9 cellular contexts compared by ENCODE assay signal in genomic region chr16:88754912-88755744, GRCh38. TPM values are rescaled to one million over a fixed set of nuclear protein-coding genes. Genes with fewer than 3 reads are reported as not detected.
A peak's percentile ranks its signal among the peaks of the same experiment; 100 is the strongest.
DNase-seq lines count a peak whose midpoint lies in the region; ATAC-seq and TF ChIP-seq lines count a peak whose summit lies in the region.
"Had no signal": no experiment of that assay in that cellular context is flagged by ENCODE, and none has a peak within 500 bp of the region (broad histone marks: within the 10 kb centered on the region; RNA-seq: fewer than 3 reads in every experiment).

No MANE protein-coding gene starts in this region.

- peak; percentile 25 for TF ChIP-seq CTCF in GM13977 (IDR thresholded peaks at IDR 0.05; ENCODE audit: extremely low read depth, insufficient read depth, missing control alignments)
- no peak for TF ChIP-seq CTCF in Panc1 (IDR thresholded peaks at IDR 0.05)
- peak in 1 of 6 experiments; percentile 4 for TF ChIP-seq CTCF in adrenal gland (IDR thresholded peaks at IDR 0.05)
- TF ChIP-seq CTCF in colonic mucosa (IDR thresholded peaks at IDR 0.05): no peak

- CTCF ChIA-PET in Panc1 (lab: Charles Lee): no interaction called here

- DNase-seq in GM13977 (ENCODE audit: low spot score) (no peak), Panc1 (ENCODE audit: low read depth, low spot score) (no peak), erythroblast (lab: John Stamatoyannopoulos, UW) (peak; percentile 18 to 38), H4 (ENCODE audit: low spot score) (no peak), adrenal gland (no peak), NCI-H1694 treated with DMSO at 0.1 percent for 48 hours (lab: John Stamatoyannopoulos, UW) (no peak), colonic mucosa (no peak)
- DNase-seq: tibial artery had no signal

- H3K4me1 ChIP-seq in Panc1 (ENCODE audit: control insufficient read depth, insufficient read depth, low read length): peaks cover 45% of the 10 kb centered on the region
- H3K4me1 ChIP-seq in rectal smooth muscle tissue (ENCODE audit: control insufficient read depth, insufficient read depth, low read length): peaks cover 34% of the 10 kb centered on the region
- no peaks in the 10 kb centered on the region for H3K4me1 ChIP-seq in adrenal gland (replicated peaks in 1 of 2)
- peaks cover 9% of the 10 kb centered on the region for H3K4me1 ChIP-seq in colonic mucosa

- ATAC-seq in Panc1: 0 out of 2 replicates have a peak, but pooled peaks have one; percentile 2

- H3K9me3 ChIP-seq in Panc1 (ENCODE audit: control insufficient read depth, insufficient read depth, low read depth, low read length) (no peaks in the 10 kb centered on the region), adrenal gland (replicated peaks in 1 of 3) (no peaks in the 10 kb centered on the region), colonic mucosa (no peaks in the 10 kb centered on the region)

- H3K27me3 ChIP-seq in Panc1 (ENCODE audit: control insufficient read depth, insufficient read depth, low read length): no peaks in the 10 kb centered on the region
- H3K27me3 ChIP-seq in rectal smooth muscle tissue (ENCODE audit: control insufficient read depth, insufficient read depth, low read length): no peaks in the 10 kb centered on the region
- H3K27me3 ChIP-seq in adrenal gland: no peaks in the 10 kb centered on the region
- H3K27me3 ChIP-seq in colonic mucosa: no peaks in the 10 kb centered on the region
- H3K27me3 ChIP-seq: tibial artery had no signal

- H3K36me3 ChIP-seq in Panc1 (ENCODE audit: control insufficient read depth, insufficient read depth, low read length) (no peaks in the 10 kb centered on the region), rectal smooth muscle tissue (ENCODE audit: control insufficient read depth, insufficient read depth, low read length) (peaks cover 3% of the 10 kb centered on the region), adrenal gland (replicated peaks in 1 of 2) (no peaks in the 10 kb centered on the region), colonic mucosa (no peaks in the 10 kb centered on the region)

- H3K27ac ChIP-seq in Panc1 (ENCODE audit: low read length) (no peak overlapping the region), rectal smooth muscle tissue (ENCODE audit: low read depth, low read length) (peak overlapping the region; percentile 76), adrenal gland (no peak overlapping the region), colonic mucosa (no peak overlapping the region)
- H3K27ac ChIP-seq: tibial artery had no signal

- POLR2A ChIA-PET in Panc1 (lab: Charles Lee): no interaction called here

- H3K9ac ChIP-seq in rectal smooth muscle tissue (ENCODE audit: low read length) (no peak overlapping the region), colonic mucosa (ENCODE audit: low read depth in 2 of 2, low read length in 2 of 2) (no peak overlapping the region)

- intact Hi-C loops in Panc1 (cut with micrococcal nuclease; ENCODE audit: unreplicated experiment) (no loop called here), adrenal gland (cut with DNase I) (no loop called here), colonic mucosa (cut with DNase I) (no loop called here)

- H3K4me3 ChIP-seq in Panc1 (ENCODE audit: low read depth in 2 of 2, low read length in 2 of 2) (no peak overlapping the region), rectal smooth muscle tissue (ENCODE audit: low read length) (no peak overlapping the region), adrenal gland (no peak overlapping the region), colonic mucosa (no peak overlapping the region)
- H3K4me3 ChIP-seq: tibial artery had no signal

- in situ Hi-C loops in GM13977 (cut with MboI; ENCODE audit: low pct_unique_long_range_greater_than_20kb, low sequenced_read_pairs, unreplicated experiment) (no loop called here), Panc1 (cut with HindIII; ENCODE audit: low pct_unique_long_range_greater_than_20kb, low sequenced_read_pairs) (no loop called here)

- TF ChIP-seq POLR2A in erythroblast (IDR thresholded peaks at IDR 0.05; ENCODE audit: low read length) (no peak), adrenal gland (IDR thresholded peaks at IDR 0.05) (no peak)

- WGBS in adrenal gland, 4 donors: 71 to 88% (median 79%) methylated on average over 24 to 42 of the region's 42 CpGs

- BruUV-seq in Panc1 (replicated peaks; lab: Mats Ljungman, UMichigan): no TSS peak

RNA-seq across cellular contexts. Expression of gene PIEZO1, which starts 29.9 kb away (rescaled TPM):
- total RNA-seq in Panc1 (2021; ENCODE audit: unreplicated experiment) (175 TPM), adrenal gland (100 to 1,000 TPM in 2 of 8 donors, 10 to 100 TPM in 6; 48.9 to 119 (median 92.4) TPM), colonic mucosa (100 to 1,000 TPM; 104 to 118 TPM)
- 228 TPM for polyA plus RNA-seq in Panc1 (2012; ENCODE audit: insufficient read length)
- total RNA-seq in H4 (2014; rRNA removed; shearing (Covaris generic)): 35.6 and 47.1 TPM in 2 replicates
- 100 to 1,000 TPM in 2 of 3 donors, 10 to 100 TPM in 1; 16.6 to 327 (median 259) TPM for polyA plus RNA-seq in adrenal gland

RNA-seq across cellular contexts. Expression of gene CDT1, which starts 48.5 kb away (rescaled TPM):
- total RNA-seq in Panc1 (2021; ENCODE audit: unreplicated experiment) (39.9 TPM), adrenal gland (1 to 10 TPM in 6 of 8 donors, under 1 TPM in 1, not detected in 1; 0.52 to 4.5 (median 1.7) TPM), colonic mucosa (10 to 100 TPM; 14.9 to 71.7 TPM)
- 25.1 TPM for polyA plus RNA-seq in Panc1 (2012; ENCODE audit: insufficient read length)
- total RNA-seq in H4 (2014; rRNA removed; shearing (Covaris generic)): 26.4 and 27.0 TPM in 2 replicates
- under 1 TPM; 0.29 to 0.44 (median 0.40) TPM for polyA plus RNA-seq in adrenal gland

RNA-seq across cellular contexts. Expression of gene CTU2, which starts 48.8 kb away (rescaled TPM):
- 24.8 TPM for total RNA-seq in Panc1 (2021; ENCODE audit: unreplicated experiment)
- 31.7 TPM for polyA plus RNA-seq in Panc1 (2012; ENCODE audit: insufficient read length)
- total RNA-seq in H4 (2014; rRNA removed; shearing (Covaris generic)): 12.2 and 12.6 TPM in 2 replicates
- 10 to 100 TPM in 5 of 8 donors, 1 to 10 TPM in 3; 8.0 to 24.7 (median 14.0) TPM for total RNA-seq in adrenal gland
- polyA plus RNA-seq in adrenal gland: 10 to 100 TPM in 2 of 3 donors, 1 to 10 TPM in 1; 3.6 to 43.8 (median 32.5) TPM
- 10 to 100 TPM in 1 of 2 donors, 1 to 10 TPM in 1; 7.8 to 23.1 TPM for total RNA-seq in colonic mucosa

RNA-seq across cellular contexts. Expression of gene RNF166, which starts 48.9 kb away (rescaled TPM):
- total RNA-seq in Panc1 (2021; ENCODE audit: unreplicated experiment): 19.8 TPM
- polyA plus RNA-seq in Panc1 (2012; ENCODE audit: insufficient read length): 23.4 TPM
- 16.0 and 30.4 TPM in 2 replicates for total RNA-seq in H4 (2014; rRNA removed; shearing (Covaris generic))
- 10 to 100 TPM; 11.3 to 40.6 (median 31.1) TPM for total RNA-seq in adrenal gland
- 10 to 100 TPM in 2 of 3 donors, 1 to 10 TPM in 1; 3.0 to 86.3 (median 25.1) TPM for polyA plus RNA-seq in adrenal gland
- total RNA-seq in colonic mucosa: 1 to 10 TPM; 9.2 to 9.3 TPM

RNA-seq across cellular contexts. Expression of gene APRT, which starts 56.6 kb away (rescaled TPM):
- total RNA-seq in Panc1 (2021; ENCODE audit: unreplicated experiment): 231 TPM
- polyA plus RNA-seq in Panc1 (2012; ENCODE audit: insufficient read length): 326 TPM
- 401 and 554 TPM in 2 replicates for total RNA-seq in H4 (2014; rRNA removed; shearing (Covaris generic))
- 100 to 1,000 TPM; 145 to 250 (median 181) TPM for total RNA-seq in adrenal gland
- 100 to 1,000 TPM; 116 to 227 (median 121) TPM for polyA plus RNA-seq in adrenal gland
- total RNA-seq in colonic mucosa: 100 to 1,000 TPM; 103 to 273 TPM

Comparison
In these comparisons a context has a peak if more than half of its experiments do, and no peak if none do; other contexts are left out.
1. DNase-seq: peak in erythroblast (2 of 2); none in GM13977 (single experiment), Panc1 (single experiment), H4 (single experiment), adrenal gland (0 of 7), NCI-H1694 treated with DMSO at 0.1 percent for 48 hours (single experiment) and colonic mucosa (single experiment).